In genomic region chr2:8265827-8266226, GRCh38 we compare ENCODE assay signal across 25 cellular contexts.
"Had no signal": no experiment of that assay in that cellular context is flagged by ENCODE, and none has a peak within 500 bp of the region (broad histone marks: within the 10 kb centered on the region; RNA-seq: fewer than 3 reads in every experiment).

No MANE protein-coding gene starts in this region.

- H3K9me3 Mint-ChIP-seq: immature natural killer cell; memory B cell; natural killer cell; stimulated activated memory B cell treated with anti-CD40 and anti-IgM and Interleukin-4, amounts not matched to agents 10 μg/mL and 1 μg/mL and 100 μg/mL, for 72 hours had no signal

- H3K27me3 ChIP-seq: esophagus squamous epithelium, neutrophil, pancreas, sigmoid colon, tibial nerve, upper lobe of left lung had no signal

- H3K27ac Mint-ChIP-seq: memory B cell; stimulated activated memory B cell treated with anti-CD40 and anti-IgM and Interleukin-4, amounts not matched to agents 10 μg/mL and 1 μg/mL and 100 μg/mL, for 72 hours had no signal

- H3K36me3 ChIP-seq: esophagus squamous epithelium, neutrophil, pancreas, sigmoid colon, thoracic aorta, tibial nerve, upper lobe of left lung had no signal

- DNase-seq: dermis blood vessel endothelial cell; effector memory CD4-positive, alpha-beta T cell; erythroblast; esophagus squamous epithelium; hypothalamus; immature natural killer cell; kidney glomerular epithelial cell; natural killer cell; pancreas; retina; sigmoid colon; stimulated activated CD4-positive, alpha-beta T cell treated with anti-CD3 and anti-CD28 coated beads, Interleukin-4, amount 100 ng/mL, for 4 hours; stimulated activated naive CD8-positive, alpha-beta T cell treated with anti-CD3 and anti-CD28 coated beads, Interleukin-15, Interleukin-2, amounts not matched to agents 100 U/mL and 50 U/mL, for 24 hours; substantia nigra; upper lobe of left lung had no signal

- H3K4me3 ChIP-seq: coronary artery, esophagus squamous epithelium, lung, pancreas, sigmoid colon, thoracic aorta, tibial nerve, upper lobe of left lung had no signal

- FAIRE-seq: endometrium, frontal cortex, pancreas, urothelium cell line had no signal

- H3K36me3 Mint-ChIP-seq: memory B cell; natural killer cell; stimulated activated memory B cell treated with anti-CD40 and anti-IgM and Interleukin-4, amounts not matched to agents 10 μg/mL and 1 μg/mL and 100 μg/mL, for 72 hours had no signal

- H3K4me3 Mint-ChIP-seq: immature natural killer cell; memory B cell; natural killer cell; stimulated activated memory B cell treated with anti-CD40 and anti-IgM and Interleukin-4, amounts not matched to agents 10 μg/mL and 1 μg/mL and 100 μg/mL, for 72 hours had no signal

- ATAC-seq: natural killer cell; pancreas; stimulated activated memory B cell treated with anti-CD40 and anti-IgM and Interleukin-4, amounts not matched to agents 10 μg/mL and 1 μg/mL and 100 μg/mL, for 72 hours; stimulated activated naive CD8-positive, alpha-beta T cell treated with anti-CD3 and anti-CD28 coated beads, Interleukin-15, Interleukin-2, amounts not matched to agents 100 U/mL and 50 U/mL, for 24 hours had no signal

- H3K4me1 ChIP-seq: esophagus squamous epithelium, pancreas, sigmoid colon, upper lobe of left lung had no signal

- H3K27ac ChIP-seq: coronary artery, esophagus squamous epithelium, neutrophil, pancreas, sigmoid colon, thoracic aorta, tibial nerve, upper lobe of left lung had no signal

- H3K9me3 ChIP-seq: esophagus squamous epithelium, neutrophil, pancreas, sigmoid colon, thoracic aorta, tibial nerve, upper lobe of left lung had no signal

- H3K4me1 Mint-ChIP-seq: memory B cell had no signal
